7 cellular contexts compared by ENCODE assay signal in genomic region chr12:12009749-12010276, GRCh38.
DNase-seq lines count a peak whose midpoint lies in the region; ATAC-seq, FAIRE-seq and TF ChIP-seq lines count a peak whose summit lies in the region.
"Not testable (repeated sequence)": the region's sequence is repeated elsewhere in the genome, so short reads cannot be mapped to it uniquely, and the experiment has no call there.

No MANE protein-coding gene starts in this region.

- peak overlapping the region; percentile 80 for H3K4me3 Mint-ChIP-seq in activated naive CD8-positive, alpha-beta T cell
- H3K4me3 Mint-ChIP-seq in naive thymus-derived CD4-positive, alpha-beta T cell: peak overlapping the region; percentile 74 to 88 (median 82)

- H3K36me3 Mint-ChIP-seq in activated naive CD8-positive, alpha-beta T cell: not testable (repeated sequence)
- peaks cover 0 to 36% (median 3%) of the 10 kb centered on the region in 5 donors for H3K36me3 Mint-ChIP-seq in naive thymus-derived CD4-positive, alpha-beta T cell

- H3K27ac ChIP-seq in H1 (ENCODE audit: low read depth, low read length): not testable (repeated sequence)
- H3K27ac ChIP-seq in naive thymus-derived CD4-positive, alpha-beta T cell (ENCODE audit: low read depth, low read length): peak overlapping the region; percentile 12

- H3K27ac Mint-ChIP-seq in activated naive CD8-positive, alpha-beta T cell: peak overlapping the region; percentile 96
- peak overlapping the region; percentile 85 to 96 (median 90) for H3K27ac Mint-ChIP-seq in naive thymus-derived CD4-positive, alpha-beta T cell

- H3K4me2 ChIP-seq in Loucy (ENCODE audit: low read depth, low read length, poor library complexity, severe bottlenecking): peak overlapping the region; percentile 75
- not testable (repeated sequence) for H3K4me2 ChIP-seq in H1 (ENCODE audit: insufficient read depth in 1 of 2, low read depth in 2 of 2, low read length in 2 of 2)

- H2AFZ ChIP-seq in Loucy (ENCODE audit: low read length): 0 out of 2 replicates have a peak overlapping the region, but pooled peaks have one; percentile 75
- H2AFZ ChIP-seq in H1 (ENCODE audit: low read length): not testable (repeated sequence)

- not testable (repeated sequence) for FAIRE-seq in H1 (lab: Jason Lieb, UNC)

- not testable (repeated sequence) for H3K23ac ChIP-seq in H1 (ENCODE audit: insufficient read length)

- CTCF ChIA-PET in H1 (lab: Charles Lee; ENCODE audit: partially characterized antibody): interaction anchor here (0.6 to 4.6 kb wide), 31 partner anchors 8 to 511 kb away, joined by 3 to 39 read pairs (median 4); no protein-coding TSS in a partner anchor
- CTCF ChIA-PET in naive thymus-derived CD4-positive, alpha-beta T cell (lab: Charles Lee): interaction anchor here (0.6 to 3.3 kb wide), 10 partner anchors 8 to 429 kb away, joined by 3 to 11 read pairs (median 5); partner anchors contain the start of gene ETV6

- H4K5ac ChIP-seq in H1 (ENCODE audit: insufficient read length, low read depth, low read length): not testable (repeated sequence)

- not testable (repeated sequence) for H4K8ac ChIP-seq in H1 (ENCODE audit: extremely low read depth, insufficient read depth, low read length)

- peak overlapping the region; percentile 63 for H4K91ac ChIP-seq in H1 (replicated peaks; ENCODE audit: insufficient read length, low read length)

- not testable (repeated sequence) for H3K36me3 ChIP-seq in Loucy (ENCODE audit: insufficient read depth, low read length); H1 (ENCODE audit: control insufficient read depth in 2 of 4, insufficient read depth in 4 of 4, low read length in 3 of 4); naive thymus-derived CD4-positive, alpha-beta T cell (ENCODE audit: control insufficient read depth in 2 of 3, insufficient read depth in 3 of 3, low read length in 3 of 3)

- not testable (repeated sequence) for H3K9me3 Mint-ChIP-seq in activated naive CD8-positive, alpha-beta T cell (ENCODE audit: low read depth)
- peaks cover 0 to 12% (median 0%) of the 10 kb centered on the region in 11 donors for H3K9me3 Mint-ChIP-seq in naive thymus-derived CD4-positive, alpha-beta T cell

- H2BK15ac ChIP-seq in H1 (ENCODE audit: low read length): not testable (repeated sequence)

- H2BK5ac ChIP-seq in H1 (ENCODE audit: low read depth, low read length): peak overlapping the region; percentile 55; the same call in 1 of the 2 replicates

- peak overlapping the region; percentile 66 for H3K4me3 ChIP-seq in Loucy (ENCODE audit: low read length, poor library complexity, severe bottlenecking)
- H3K4me3 ChIP-seq in H1 (ENCODE audit: extremely low read depth in 1 of 4, insufficient read depth in 2 of 4, low read depth in 3 of 4, low read length in 4 of 4): not testable (repeated sequence)
- peak overlapping the region; percentile 46 for H3K4me3 ChIP-seq in naive thymus-derived CD4-positive, alpha-beta T cell (ENCODE audit: low read length)

- 88% methylated on average over 6 of the region's 6 CpGs; no CpG with 5 or more reads in 1 of the 2 experiments for WGBS in H1 (ENCODE audit: extremely low coverage in 1 of 2, insufficient coverage in 1 of 2, insufficient read length in 1 of 2, insufficient replicate concordance in 2 of 2, low coverage in 1 of 2, low lambda C conversion rate in 2 of 2, missing lambda C conversion rate in 1 of 2), 2 experiments

- H3K4me1 Mint-ChIP-seq in activated naive CD8-positive, alpha-beta T cell (ENCODE audit: low read depth): peaks cover 77% of the 10 kb centered on the region
- peaks cover 53 to 86% (median 81%) of the 10 kb centered on the region in 7 donors for H3K4me1 Mint-ChIP-seq in naive thymus-derived CD4-positive, alpha-beta T cell

- H3K14ac ChIP-seq in H1 (ENCODE audit: insufficient read length): not testable (repeated sequence)

- not testable (repeated sequence) for TF ChIP-seq POLR2A in H1 (IDR thresholded peaks at IDR 0.05; ENCODE audit: control extremely low read depth in 1 of 2, low read depth in 2 of 2, low read length in 2 of 2)

- not testable (repeated sequence) for H3K23me2 ChIP-seq in H1 (ENCODE audit: low read depth, low read length)

- H3F3A ChIP-seq in Loucy (ENCODE audit: low read depth): not testable (repeated sequence)

- not testable (repeated sequence) for TF ChIP-seq RAD21 in H1 (IDR thresholded peaks at IDR 0.05 in 1 of 2, conservative IDR thresholded peaks at IDR 0.05 in 1 of 2; ENCODE audit: low read depth in 2 of 2, low read length in 2 of 2)

- intact Hi-C loops in naive thymus-derived CD4-positive, alpha-beta T cell (cut with micrococcal nuclease): loop anchor here (1.0 to 10.0 kb wide), 23 partner anchors 12 to 1091 kb away; partner anchors contain the start of genes ETV6 (in 2 of the 2) and CDKN1B (in 1 of the 2)

- peak overlapping the region; percentile 57 for H3K4ac ChIP-seq in H1 (replicated peaks; ENCODE audit: insufficient read length, low read depth, low read length)

- not testable (repeated sequence) for H4K20me1 ChIP-seq in Loucy (ENCODE audit: insufficient read depth, low read length, poor library complexity, severe bottlenecking); H1 (replicated peaks in 1 of 2; ENCODE audit: control insufficient read depth in 1 of 2, insufficient read depth in 2 of 2, low read length in 2 of 2)

- H3K27me3 Mint-ChIP-seq in activated naive CD8-positive, alpha-beta T cell; naive thymus-derived CD4-positive, alpha-beta T cell: not testable (repeated sequence)

- not testable (repeated sequence) for H3K9me3 ChIP-seq in Loucy (ENCODE audit: insufficient read depth, low read depth, low read length); H1 (ENCODE audit: insufficient read depth in 2 of 2, low read depth in 1 of 2, low read length in 1 of 2); naive thymus-derived CD4-positive, alpha-beta T cell (ENCODE audit: control insufficient read depth in 2 of 3, low read length in 3 of 3)

- peak; percentile 8 for ATAC-seq in GM19438 (IDR thresholded peaks at IDR 0.05; ENCODE audit: low read depth, unreplicated experiment)
- not testable (repeated sequence) for ATAC-seq in naive thymus-derived CD4-positive, alpha-beta T cell

- H3K56ac ChIP-seq in H1 (replicated peaks; ENCODE audit: insufficient read length, low read depth, low read length): not testable (repeated sequence)

- 0 out of 2 replicates have a peak overlapping the region, but pooled peaks have one; percentile 10 for H2BK20ac ChIP-seq in H1 (ENCODE audit: low read length)

- H3K9me2 ChIP-seq in Loucy (replicated peaks; ENCODE audit: low read depth, low read length): not testable (repeated sequence)

- H3K4me1 ChIP-seq in Loucy (ENCODE audit: insufficient read depth, low read length, poor library complexity, severe bottlenecking) (peaks cover 40% of the 10 kb centered on the region), H1 (replicated peaks in 1 of 4; ENCODE audit: control insufficient read depth in 3 of 4, insufficient read depth in 4 of 4, low read length in 3 of 4) (peaks cover 14 to 22% (median 19%) of the 10 kb centered on the region in 4 experiments)
- H3K4me1 ChIP-seq in naive thymus-derived CD4-positive, alpha-beta T cell (ENCODE audit: control insufficient read depth in 2 of 2, insufficient read depth in 2 of 2, low read length in 2 of 2): peaks cover 44 to 53% of the 10 kb centered on the region in 2 donors

- POLR2A ChIA-PET in H1 (lab: Charles Lee; ENCODE audit: partially characterized antibody): interaction anchor here (0.5 to 1.6 kb wide), 9 partner anchors 8 to 431 kb away, joined by 3 to 4 read pairs (median 3); no protein-coding TSS in a partner anchor
- POLR2A ChIA-PET in naive thymus-derived CD4-positive, alpha-beta T cell (lab: Charles Lee): interaction anchor here (0.6 to 3.7 kb wide), 11 partner anchors 11 to 464 kb away, joined by 3 to 27 read pairs (median 4); partner anchors contain the start of gene ETV6

- H2BK12ac ChIP-seq in H1 (ENCODE audit: low read depth, low read length): peak overlapping the region; percentile 76; the same call in 1 of the 2 replicates

- H3K79me2 ChIP-seq in Loucy (ENCODE audit: insufficient read depth, low read length); H1 (ENCODE audit: control insufficient read depth in 1 of 2, insufficient read depth in 2 of 2, low read length in 2 of 2): not testable (repeated sequence)

- peak overlapping the region; percentile 19; the same call in 1 of the 2 replicates for H3K18ac ChIP-seq in H1 (ENCODE audit: extremely low read depth, low read length)

- TF ChIP-seq CTCF in Loucy (conservative IDR thresholded peaks at IDR 0.05; ENCODE audit: low read length); H1 (IDR thresholded peaks at IDR 0.05; ENCODE audit: control extremely low read depth in 1 of 3, insufficient read depth in 1 of 3, low read depth in 1 of 3, low read length in 3 of 3): not testable (repeated sequence)

- not testable (repeated sequence) for TF ChIP-seq EP300 in H1 (IDR thresholded peaks at IDR 0.05; ENCODE audit: borderline replicate concordance in 1 of 2, low read depth in 2 of 2, low read length in 2 of 2)

- DNase-seq in activated CD4-positive, alpha-beta T cell treated with anti-CD3 and anti-CD28 coated beads for 48 hours: peak; percentile 40
- not testable (repeated sequence) for DNase-seq in H1 (ENCODE audit: low read depth in 1 of 2, low spot score in 2 of 2)
- DNase-seq in naive thymus-derived CD4-positive, alpha-beta T cell: peak in 1 of 9 donors; percentile 44
- peak; percentile 14 for DNase-seq in stimulated activated CD4-positive, alpha-beta T cell treated with anti-CD3 and anti-CD28 coated beads, Interleukin-4, amount 100 ng/mL, for 24 hours

- not testable (repeated sequence) for H2AK5ac ChIP-seq in H1 (ENCODE audit: low read depth, low read length)

- H3K79me1 ChIP-seq in H1 (ENCODE audit: low read depth, low read length): not testable (repeated sequence)

- peak overlapping the region; percentile 57 for H3K9ac ChIP-seq in Loucy (ENCODE audit: low read depth, low read length, poor library complexity, severe bottlenecking)
- H3K9ac ChIP-seq in H1 (replicated peaks in 1 of 4; ENCODE audit: extremely low read depth in 1 of 4, low read depth in 3 of 4, low read length in 3 of 4): not testable (repeated sequence)

- H3K27me3 ChIP-seq in Loucy (ENCODE audit: insufficient read depth, low read length, poor library complexity, severe bottlenecking); H1 (replicated peaks in 1 of 4; ENCODE audit: control insufficient read depth in 3 of 4, extremely low read depth in 1 of 4, insufficient read depth in 3 of 4, low read length in 3 of 4); naive thymus-derived CD4-positive, alpha-beta T cell (ENCODE audit: control insufficient read depth in 2 of 2, insufficient read depth in 2 of 2, low read length in 2 of 2): not testable (repeated sequence)

- H2BK120ac ChIP-seq in H1 (replicated peaks; ENCODE audit: low read depth, low read length): peak overlapping the region; percentile 96
